Comparison of ENCODE assay signal across 10 cellular contexts in genomic region chr1:95252422-95252821, GRCh38.
"Had no signal": no experiment of that assay in that cellular context is flagged by ENCODE, and none has a peak within 500 bp of the region (broad histone marks: within the 10 kb centered on the region; RNA-seq: fewer than 3 reads in every experiment).

No MANE protein-coding gene starts in this region.

- H3K27me3 Mint-ChIP-seq: activated CD4-positive, alpha-beta memory T cell treated with anti-CD3 and anti-CD28 coated beads, Interleukin-2, amount 10 ng/mL, durations not matched to agents 7 days and 5 days; activated naive CD8-positive, alpha-beta T cell treated with anti-CD3 and anti-CD28 coated beads, Interleukin-2, amount 10 ng/mL, durations not matched to agents 7 days and 5 days; natural killer cell treated with Interleukin-12 subunit alpha and Interleukin-12 subunit beta and Interleukin-15 and Interleukin-18, amount 100 ng/mL, for 72 hours had no signal

- DNase-seq: activated CD4-positive, alpha-beta memory T cell treated with anti-CD3 and anti-CD28 coated beads, Interleukin-2, amount 10 ng/mL, durations not matched to agents 7 days and 5 days; activated gamma-delta T cell; activated naive CD8-positive, alpha-beta T cell treated with anti-CD3 and anti-CD28 coated beads, Interleukin-2, amount 10 ng/mL, durations not matched to agents 7 days and 5 days; activated T-cell treated with anti-CD3 and anti-CD28 coated beads, Interleukin-2, amount 50 U/mL, for 48 hours; esophagus squamous epithelium; foreskin keratinocyte; mucosa of descending colon; nucleus accumbens had no signal

- H3K4me3 Mint-ChIP-seq: activated CD4-positive, alpha-beta memory T cell treated with anti-CD3 and anti-CD28 coated beads, Interleukin-2, amount 10 ng/mL, durations not matched to agents 7 days and 5 days; activated naive CD8-positive, alpha-beta T cell treated with anti-CD3 and anti-CD28 coated beads, Interleukin-2, amount 10 ng/mL, durations not matched to agents 7 days and 5 days; natural killer cell treated with Interleukin-12 subunit alpha and Interleukin-12 subunit beta and Interleukin-15 and Interleukin-18, amount 100 ng/mL, for 72 hours; stimulated activated effector memory CD8-positive, alpha-beta T cell treated with anti-CD3 and anti-CD28 coated beads, Interleukin-12 subunit alpha, Interleukin-12 subunit beta, amount 100 ng/mL, for 72 hours had no signal

- H3K9me3 Mint-ChIP-seq: activated naive CD8-positive, alpha-beta T cell treated with anti-CD3 and anti-CD28 coated beads, Interleukin-2, amount 10 ng/mL, durations not matched to agents 7 days and 5 days; natural killer cell treated with Interleukin-12 subunit alpha and Interleukin-12 subunit beta and Interleukin-15 and Interleukin-18, amount 100 ng/mL, for 72 hours had no signal

- H3K27ac Mint-ChIP-seq: activated CD4-positive, alpha-beta memory T cell treated with anti-CD3 and anti-CD28 coated beads, Interleukin-2, amount 10 ng/mL, durations not matched to agents 7 days and 5 days; activated naive CD8-positive, alpha-beta T cell treated with anti-CD3 and anti-CD28 coated beads, Interleukin-2, amount 10 ng/mL, durations not matched to agents 7 days and 5 days; natural killer cell treated with Interleukin-12 subunit alpha and Interleukin-12 subunit beta and Interleukin-15 and Interleukin-18, amount 100 ng/mL, for 72 hours; stimulated activated effector memory CD8-positive, alpha-beta T cell treated with anti-CD3 and anti-CD28 coated beads, Interleukin-12 subunit alpha, Interleukin-12 subunit beta, amount 100 ng/mL, for 72 hours had no signal

- H3K4me1 Mint-ChIP-seq: activated CD4-positive, alpha-beta memory T cell treated with anti-CD3 and anti-CD28 coated beads, Interleukin-2, amount 10 ng/mL, durations not matched to agents 7 days and 5 days; activated naive CD8-positive, alpha-beta T cell treated with anti-CD3 and anti-CD28 coated beads, Interleukin-2, amount 10 ng/mL, durations not matched to agents 7 days and 5 days; stimulated activated effector memory CD8-positive, alpha-beta T cell treated with anti-CD3 and anti-CD28 coated beads, Interleukin-12 subunit alpha, Interleukin-12 subunit beta, amount 100 ng/mL, for 72 hours had no signal

- ATAC-seq: foreskin keratinocyte; mucosa of descending colon; natural killer cell treated with Interleukin-12 subunit alpha and Interleukin-12 subunit beta and Interleukin-15 and Interleukin-18, amount 100 ng/mL, for 72 hours; stimulated activated effector memory CD8-positive, alpha-beta T cell treated with anti-CD3 and anti-CD28 coated beads, Interleukin-12 subunit alpha, Interleukin-12 subunit beta, amount 100 ng/mL, for 72 hours had no signal
